In genomic region chr2:18435425-18436037, GRCh38 we compare ENCODE assay signal across 8 cellular contexts.
DNase-seq lines count a peak whose midpoint lies in the region; ATAC-seq, FAIRE-seq and TF ChIP-seq lines count a peak whose summit lies in the region.

No MANE protein-coding gene starts in this region.

- intact Hi-C loops in esophagus muscularis mucosa (cut with DNase I) = loop anchor here (10.0 kb wide), 1 partner anchor 309 kb away; no protein-coding TSS in a partner anchor
- intact Hi-C loops in pancreas (cut with DNase I) = no loop called here

- no peak for TF ChIP-seq POLR2A in esophagus muscularis mucosa (IDR thresholded peaks at IDR 0.05; ENCODE audit: low read depth)

- H3K27me3 Mint-ChIP-seq in activated CD4-positive, alpha-beta memory T cell treated with anti-CD3 and anti-CD28 coated beads, Interleukin-2, amount 10 ng/mL, durations not matched to agents 7 days and 5 days = peaks cover 3% of the 10 kb centered on the region

- 41% methylated on average over 2 of the region's 2 CpGs for WGBS in esophagus muscularis mucosa
- 38 to 40% methylated on average over 2 of the region's 2 CpGs for WGBS in pancreas, 2 donors

- TF ChIP-seq EP300 in esophagus muscularis mucosa (IDR thresholded peaks at IDR 0.05) = no peak

- H2AFZ ChIP-seq in ACC112 (ENCODE audit: low read length, unreplicated experiment) (peak overlapping the region; percentile 96), Karpas-422 (ENCODE audit: low read length) (no peak overlapping the region)

- peak; percentile 48 for DNase-seq in GM12865 (ENCODE audit: low read depth)
- DNase-seq in Karpas-422 = peak; percentile 72
- DNase-seq in RKO (ENCODE audit: low spot score) = peak; percentile 62
- DNase-seq in esophagus muscularis mucosa (ENCODE audit: extremely low spot score) = no peak
- no peak for DNase-seq in pancreas
- no peak for DNase-seq in activated CD4-positive, alpha-beta memory T cell treated with anti-CD3 and anti-CD28 coated beads, Interleukin-2, amount 10 ng/mL, durations not matched to agents 7 days and 5 days

- no peaks in the 10 kb centered on the region for H3K9me2 ChIP-seq in Karpas-422 (replicated peaks; ENCODE audit: insufficient read depth, low read length)

- no peak overlapping the region for H3K27ac ChIP-seq in ACC112 (ENCODE audit: low read depth, low read length)
- no peak overlapping the region for H3K27ac ChIP-seq in Karpas-422 (ENCODE audit: low read length)
- H3K27ac ChIP-seq in esophagus muscularis mucosa (replicated peaks in 1 of 4) = peak overlapping the region; percentile 11 to 47 (median 32)
- no peak overlapping the region for H3K27ac ChIP-seq in pancreas

- no peaks in the 10 kb centered on the region for H3K36me3 ChIP-seq in ACC112 (ENCODE audit: insufficient read depth, low read length)
- no peaks in the 10 kb centered on the region for H3K36me3 ChIP-seq in Karpas-422 (ENCODE audit: insufficient read depth, low read length)
- no peaks in the 10 kb centered on the region for H3K36me3 ChIP-seq in esophagus muscularis mucosa
- no peaks in the 10 kb centered on the region for H3K36me3 ChIP-seq in pancreas

- FAIRE-seq in pancreas (lab: Jason Lieb, UNC) = no peak

- no peak overlapping the region for H3K4me3 Mint-ChIP-seq in activated CD4-positive, alpha-beta memory T cell treated with anti-CD3 and anti-CD28 coated beads, Interleukin-2, amount 10 ng/mL, durations not matched to agents 7 days and 5 days

- no peaks in the 10 kb centered on the region for H3K9me3 Mint-ChIP-seq in activated CD4-positive, alpha-beta memory T cell treated with anti-CD3 and anti-CD28 coated beads, Interleukin-2, amount 10 ng/mL, durations not matched to agents 7 days and 5 days

- H3K27ac Mint-ChIP-seq in activated CD4-positive, alpha-beta memory T cell treated with anti-CD3 and anti-CD28 coated beads, Interleukin-2, amount 10 ng/mL, durations not matched to agents 7 days and 5 days = no peak overlapping the region

- H3K4me1 ChIP-seq in ACC112 (ENCODE audit: control insufficient read depth, insufficient read depth, low read length, unreplicated experiment) (peaks cover 27% of the 10 kb centered on the region), Karpas-422 (ENCODE audit: low read length) (no peaks in the 10 kb centered on the region), esophagus muscularis mucosa (peaks cover 0 to 55% (median 50%) of the 10 kb centered on the region in 4 donors), pancreas (no peaks in the 10 kb centered on the region)

- CTCF ChIA-PET in activated CD4-positive, alpha-beta memory T cell treated with anti-CD3 and anti-CD28 coated beads, Interleukin-2, amount 10 ng/mL, durations not matched to agents 7 days and 5 days (lab: Charles Lee) = interaction anchor here (1.4 kb wide), 1 partner anchor 13 kb away, joined by 5 read pairs; no protein-coding TSS in a partner anchor

- no peaks in the 10 kb centered on the region for H3K27me3 ChIP-seq in ACC112 (ENCODE audit: insufficient read depth, low read length)
- H3K27me3 ChIP-seq in Karpas-422 (ENCODE audit: low read length) = no peaks in the 10 kb centered on the region
- H3K27me3 ChIP-seq in esophagus muscularis mucosa = no peaks in the 10 kb centered on the region
- no peaks in the 10 kb centered on the region for H3K27me3 ChIP-seq in pancreas

- H3K4me2 ChIP-seq in Karpas-422 (ENCODE audit: low read depth, low read length, poor library complexity, severe bottlenecking) = no peak overlapping the region

- ATAC-seq in pancreas (peak in 2 of 4 donors; percentile 38 to 49), GM19455 (IDR thresholded peaks at IDR 0.05; ENCODE audit: unreplicated experiment) (no peak)

- no peaks in the 10 kb centered on the region for H3K9me3 ChIP-seq in Karpas-422 (ENCODE audit: low read length)
- no peaks in the 10 kb centered on the region for H3K9me3 ChIP-seq in esophagus muscularis mucosa
- no peaks in the 10 kb centered on the region for H3K9me3 ChIP-seq in pancreas

- H4K20me1 ChIP-seq in Karpas-422 (ENCODE audit: insufficient read depth, low read depth, low read length) = no peaks in the 10 kb centered on the region

- no peaks in the 10 kb centered on the region for H3K36me3 Mint-ChIP-seq in activated CD4-positive, alpha-beta memory T cell treated with anti-CD3 and anti-CD28 coated beads, Interleukin-2, amount 10 ng/mL, durations not matched to agents 7 days and 5 days (ENCODE audit: low read depth)

- H3K79me2 ChIP-seq in ACC112 (ENCODE audit: control insufficient read depth, insufficient read depth, low read length, unreplicated experiment) = no peaks in the 10 kb centered on the region
- H3K79me2 ChIP-seq in Karpas-422 (ENCODE audit: low read length) = no peaks in the 10 kb centered on the region

- TF ChIP-seq CTCF in GM12865 (IDR thresholded peaks at IDR 0.05; ENCODE audit: insufficient read depth, low read depth, low read length, missing control alignments) (peak; percentile 47), esophagus muscularis mucosa (IDR thresholded peaks at IDR 0.05) (peak; percentile 57 to 63 (median 61)), pancreas (IDR thresholded peaks at IDR 0.05) (peak in 3 of 4 donors; percentile 9 to 33 (median 31))

- no peak overlapping the region for H3K9ac ChIP-seq in Karpas-422 (ENCODE audit: low read length)

- H3K4me3 ChIP-seq in ACC112 (ENCODE audit: low read depth, low read length) = no peak overlapping the region
- no peak overlapping the region for H3K4me3 ChIP-seq in GM12865 (ENCODE audit: low read depth, low read length)
- H3K4me3 ChIP-seq in Karpas-422 (ENCODE audit: low read length) = no peak overlapping the region
- no peak overlapping the region for H3K4me3 ChIP-seq in esophagus muscularis mucosa
- H3K4me3 ChIP-seq in pancreas = no peak overlapping the region

- POLR2A ChIA-PET in activated CD4-positive, alpha-beta memory T cell treated with anti-CD3 and anti-CD28 coated beads, Interleukin-2, amount 10 ng/mL, durations not matched to agents 7 days and 5 days (lab: Charles Lee) = no interaction called here

- H3K4me1 Mint-ChIP-seq in activated CD4-positive, alpha-beta memory T cell treated with anti-CD3 and anti-CD28 coated beads, Interleukin-2, amount 10 ng/mL, durations not matched to agents 7 days and 5 days = no peaks in the 10 kb centered on the region

Comparison
In these comparisons a context has a peak if more than half of its experiments do, and no peak if none do; other contexts are left out.
1. H3K27ac ChIP-seq: peak in esophagus muscularis mucosa (4 of 4); none in ACC112 (single experiment), Karpas-422 (single experiment) and pancreas (0 of 4).
2. DNase-seq: peak in GM12865 (single experiment), Karpas-422 (single experiment) and RKO (single experiment); none in esophagus muscularis mucosa (single experiment), pancreas (0 of 6) and activated CD4-positive, alpha-beta memory T cell treated with anti-CD3 and anti-CD28 coated beads, Interleukin-2, amount 10 ng/mL, durations not matched to agents 7 days and 5 days (single experiment).
3. Peak in every context shown above with its lines, with median percentiles within 50 percentile points of each other: CTCF ChIP-seq.